Comparison of ENCODE assay signal across 8 cellular contexts in the genomic region with DNA sequence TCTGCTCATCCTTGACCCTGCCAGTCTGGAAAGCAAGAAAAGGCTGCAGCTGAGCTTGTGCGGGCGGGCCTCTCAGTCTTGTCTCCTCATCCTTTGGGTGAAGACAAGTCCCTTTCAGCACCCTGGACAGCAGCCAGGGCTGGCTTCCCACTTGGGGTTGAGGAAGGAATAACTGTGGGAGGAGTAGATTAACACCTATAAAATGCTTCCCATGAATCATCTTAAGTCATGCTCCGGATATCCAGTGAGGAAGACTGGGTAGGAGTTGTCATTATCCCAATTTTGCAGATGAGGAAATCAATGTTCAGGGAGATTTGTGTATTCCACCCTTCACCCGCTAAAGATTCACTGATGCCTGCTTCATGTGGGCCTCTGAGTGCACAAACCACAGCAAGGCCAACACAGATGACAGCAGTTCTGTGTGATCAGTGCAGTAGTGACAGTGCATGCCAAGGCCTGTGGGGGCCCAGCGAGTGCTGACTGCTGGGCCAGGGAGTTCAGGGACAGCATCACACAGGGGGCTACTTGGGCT. TPM values are rescaled to one million over a fixed set of nuclear protein-coding genes. Genes with fewer than 3 reads are reported as not detected.
DNase-seq lines count a peak whose midpoint lies in the region; ATAC-seq and TF ChIP-seq lines count a peak whose summit lies in the region.

No MANE protein-coding gene starts in this region.

- DNase-seq in SIG-M5 treated with dmso at 0.1 percent for 504 hours (lab: John Stamatoyannopoulos, UW; ENCODE audit: unreplicated experiment) (peak; percentile 25), SIG-M5 (lab: John Stamatoyannopoulos, UW) (no peak), SW480 (ENCODE audit: low spot score) (peak; percentile 41), dedifferentiated amniotic fluid mesenchymal stem cell (ENCODE audit: extremely low spot score) (peak; percentile 35), mesothelial cell of epicardium (ENCODE audit: low spot score in 2 of 2, unreplicated experiment in 2 of 2) (peak; percentile 77 to 91), osteocyte (ENCODE audit: extremely low spot score, unreplicated experiment) (no peak)

- H3K9me3 Mint-ChIP-seq in mesothelial cell of epicardium (no peaks in the 10 kb centered on the region), osteocyte (ENCODE audit: unreplicated experiment) (no peaks in the 10 kb centered on the region)
- no peaks in the 10 kb centered on the region for H3K9me3 Mint-ChIP-seq in stimulated activated memory B cell treated with anti-CD40 and anti-IgM and Interleukin-4, amounts not matched to agents 10 μg/mL and 1 μg/mL and 100 μg/mL, for 72 hours

- no peaks in the 10 kb centered on the region for H3K36me3 Mint-ChIP-seq in mesothelial cell of epicardium
- no peaks in the 10 kb centered on the region for H3K36me3 Mint-ChIP-seq in osteocyte (ENCODE audit: unreplicated experiment)
- H3K36me3 Mint-ChIP-seq in stimulated activated memory B cell treated with anti-CD40 and anti-IgM and Interleukin-4, amounts not matched to agents 10 μg/mL and 1 μg/mL and 100 μg/mL, for 72 hours: no peaks in the 10 kb centered on the region

- H3K27me3 Mint-ChIP-seq in mesothelial cell of epicardium (ENCODE audit: low read depth) (peaks cover 9% of the 10 kb centered on the region), osteocyte (ENCODE audit: unreplicated experiment) (peaks cover 6% of the 10 kb centered on the region)
- H3K27me3 Mint-ChIP-seq in stimulated activated memory B cell treated with anti-CD40 and anti-IgM and Interleukin-4, amounts not matched to agents 10 μg/mL and 1 μg/mL and 100 μg/mL, for 72 hours: peaks cover 17% of the 10 kb centered on the region

- no peak overlapping the region for H3K4me3 Mint-ChIP-seq in mesothelial cell of epicardium
- no peak overlapping the region for H3K4me3 Mint-ChIP-seq in osteocyte (ENCODE audit: unreplicated experiment)
- no peak overlapping the region for H3K4me3 Mint-ChIP-seq in stimulated activated memory B cell treated with anti-CD40 and anti-IgM and Interleukin-4, amounts not matched to agents 10 μg/mL and 1 μg/mL and 100 μg/mL, for 72 hours

- ATAC-seq in HG02870 (IDR thresholded peaks at IDR 0.05; ENCODE audit: unreplicated experiment): no peak
- ATAC-seq in stimulated activated memory B cell treated with anti-CD40 and anti-IgM and Interleukin-4, amounts not matched to agents 10 μg/mL and 1 μg/mL and 100 μg/mL, for 72 hours: no peak

- no peak overlapping the region for H3K27ac Mint-ChIP-seq in mesothelial cell of epicardium
- H3K27ac Mint-ChIP-seq in osteocyte (ENCODE audit: unreplicated experiment): no peak overlapping the region
- H3K27ac Mint-ChIP-seq in stimulated activated memory B cell treated with anti-CD40 and anti-IgM and Interleukin-4, amounts not matched to agents 10 μg/mL and 1 μg/mL and 100 μg/mL, for 72 hours: no peak overlapping the region

- no peak for TF ChIP-seq CTCF in mesothelial cell of epicardium (IDR thresholded peaks at IDR 0.05; ENCODE audit: unreplicated experiment)
- no peak for TF ChIP-seq CTCF in osteocyte (IDR thresholded peaks at IDR 0.05)

- H3K4me1 Mint-ChIP-seq in mesothelial cell of epicardium: peaks cover 5% of the 10 kb centered on the region
- no peaks in the 10 kb centered on the region for H3K4me1 Mint-ChIP-seq in osteocyte (ENCODE audit: unreplicated experiment)
- H3K4me1 Mint-ChIP-seq in stimulated activated memory B cell treated with anti-CD40 and anti-IgM and Interleukin-4, amounts not matched to agents 10 μg/mL and 1 μg/mL and 100 μg/mL, for 72 hours: no peaks in the 10 kb centered on the region

RNA-seq across cellular contexts. Expression of a gene that starts 20.1 kb away (rescaled TPM):
- 365 to 389 TPM (median 380 TPM) in 3 replicates for total RNA-seq in mesothelial cell of epicardium
- 89.2 and 90.7 TPM in 2 replicates for total RNA-seq in osteocyte

RNA-seq across cellular contexts. Expression of a gene that starts 40.2 kb away (rescaled TPM):
- total RNA-seq in mesothelial cell of epicardium: 21.5 to 24.0 TPM (median 21.9 TPM) in 3 replicates
- 8.2 and 8.4 TPM in 2 replicates for total RNA-seq in osteocyte

Comparison
In these comparisons a context has a peak if more than half of its experiments do, and no peak if none do; other contexts are left out.
1. DNase-seq: peak in SIG-M5 treated with dmso at 0.1 percent for 504 hours (single experiment), SW480 (single experiment), dedifferentiated amniotic fluid mesenchymal stem cell (single experiment) and mesothelial cell of epicardium (2 of 2); none in SIG-M5 (single experiment) and osteocyte (single experiment).